ENCODE assay signal across 8 cellular contexts in genomic region chr16:67277999-67278772, GRCh38. TPM values are rescaled to one million over a fixed set of nuclear protein-coding genes. Genes with fewer than 3 reads are reported as not detected.
DNase-seq lines count a peak whose midpoint lies in the region; ATAC-seq and TF ChIP-seq lines count a peak whose summit lies in the region.

No MANE protein-coding gene starts in this region.

- H2AFZ ChIP-seq in SU-DHL-6 (ENCODE audit: low read depth, low read length, severe bottlenecking) = peak overlapping the region; percentile 78

- DNase-seq in activated CD4-positive, CD25-positive, alpha-beta regulatory T cell treated with anti-CD3 and anti-CD28 coated beads, Interleukin-2, amount 50 U/mL, for 72 hours = peak; percentile 38
- no peak for DNase-seq in activated CD4-positive, CD25-positive, alpha-beta regulatory T cell (lab: John Stamatoyannopoulos, UW)
- DNase-seq in fibroblast of villous mesenchyme (ENCODE audit: low read depth) (peak; percentile 67), gastrocnemius medialis (no peak), germinal center (ENCODE audit: low spot score) (no peak), mesenteric fat pad (ENCODE audit: low spot score) (no peak), NCI-H2227 treated with DMSO at 0.1 percent for 48 hours (lab: John Stamatoyannopoulos, UW) (no peak)

- no peaks in the 10 kb centered on the region for H3K9me2 ChIP-seq in SU-DHL-6 (replicated peaks; ENCODE audit: insufficient read depth, low read length)

- ATAC-seq in gastrocnemius medialis = no peak

- no peaks in the 10 kb centered on the region for H3K36me3 ChIP-seq in SU-DHL-6 (ENCODE audit: low read length)
- H3K36me3 ChIP-seq in gastrocnemius medialis = no peaks in the 10 kb centered on the region

- no peaks in the 10 kb centered on the region for H3K27me3 ChIP-seq in SU-DHL-6 (ENCODE audit: low read length)
- no peaks in the 10 kb centered on the region for H3K27me3 ChIP-seq in gastrocnemius medialis

- TF ChIP-seq CTCF in SU-DHL-6 (IDR thresholded peaks at IDR 0.05; ENCODE audit: insufficient read depth, low read length, poor library complexity, severe bottlenecking) = no peak
- no peak for TF ChIP-seq CTCF in fibroblast of villous mesenchyme (IDR thresholded peaks at IDR 0.05; ENCODE audit: insufficient read depth, low read depth, low read length)
- TF ChIP-seq CTCF in gastrocnemius medialis (IDR thresholded peaks at IDR 0.05 in 4 of 5, conservative IDR thresholded peaks at IDR 0.05 in 1 of 5) = no peak

- intact Hi-C loops in gastrocnemius medialis (cut with DNase I; ENCODE audit: low total_unique reads) = loop anchor here (5.0 kb wide), 1 partner anchor 139 kb away; the partner anchor contains the start of gene ZDHHC1

- no peak for TF ChIP-seq POLR2A in gastrocnemius medialis (IDR thresholded peaks at IDR 0.05)

- H3K9ac ChIP-seq in SU-DHL-6 (ENCODE audit: low read length) = peak overlapping the region; percentile 60

- no peaks in the 10 kb centered on the region for H4K20me1 ChIP-seq in SU-DHL-6 (ENCODE audit: low read depth, low read length)

- H3K4me2 ChIP-seq in SU-DHL-6 (ENCODE audit: low read depth, low read length, poor library complexity, severe bottlenecking) = peak overlapping the region; percentile 62

- in situ Hi-C loops in gastrocnemius medialis (cut with MboI; ENCODE audit: low sequenced_read_pairs in 4 of 4) = no loop called here

- no peaks in the 10 kb centered on the region for H3F3A ChIP-seq in SU-DHL-6 (ENCODE audit: insufficient read depth)

- H3K4me1 ChIP-seq in gastrocnemius medialis = no peaks in the 10 kb centered on the region

- no peaks in the 10 kb centered on the region for H3K9me3 ChIP-seq in SU-DHL-6 (ENCODE audit: insufficient read depth, low read length)
- no peaks in the 10 kb centered on the region for H3K9me3 ChIP-seq in gastrocnemius medialis

- peak overlapping the region; percentile 53 for H3K4me3 ChIP-seq in SU-DHL-6 (ENCODE audit: insufficient read depth, low read length, poor library complexity, severe bottlenecking)
- peak overlapping the region; percentile 69 for H3K4me3 ChIP-seq in fibroblast of villous mesenchyme (ENCODE audit: low read depth, low read length)
- peak overlapping the region; percentile 51 to 59 (median 54) for H3K4me3 ChIP-seq in gastrocnemius medialis

- H3K27ac ChIP-seq in SU-DHL-6 (ENCODE audit: low read depth, low read length) = no peak overlapping the region
- H3K27ac ChIP-seq in gastrocnemius medialis = peak overlapping the region in 3 of 4 donors; percentile 3 to 45 (median 35)

- H3K79me2 ChIP-seq in SU-DHL-6 (ENCODE audit: insufficient read depth, low read length) = no peaks in the 10 kb centered on the region

RNA-seq across cellular contexts. Expression of gene PLEKHG4, which starts 1.1 kb away (rescaled TPM):
- total RNA-seq in fibroblast of villous mesenchyme (18.1 and 19.6 TPM in 2 replicates), gastrocnemius medialis (10 to 100 TPM in 1 of 4 donors, 1 to 10 TPM in 3; 1.1 to 16.5 (median 2.6) TPM), mesenteric fat pad (4.0 TPM)

RNA-seq across cellular contexts. Expression of gene SLC9A5, which starts 29.4 kb away (rescaled TPM):
- total RNA-seq in fibroblast of villous mesenchyme (1.9 and 2.2 TPM in 2 replicates), gastrocnemius medialis (1 to 10 TPM in 3 of 4 donors, under 1 TPM in 1; 0.61 to 2.0 (median 1.2) TPM), mesenteric fat pad (0.55 TPM)

RNA-seq across cellular contexts. Expression of gene FHOD1, which starts 30.9 kb away (rescaled TPM):
- total RNA-seq in fibroblast of villous mesenchyme = 22.9 and 24.2 TPM in 2 replicates
- 10 to 100 TPM; 26.3 to 65.3 (median 52.4) TPM for total RNA-seq in gastrocnemius medialis
- 36.6 TPM for total RNA-seq in mesenteric fat pad

RNA-seq across cellular contexts. Expression of gene KCTD19, which starts 48.4 kb away (rescaled TPM):
- total RNA-seq in fibroblast of villous mesenchyme (under 0.01 TPM in 1 of 2 replicates, not detected in the other), gastrocnemius medialis (not detected), mesenteric fat pad (not detected)

RNA-seq across cellular contexts. Expression of gene LRRC36, which starts 48.4 kb away (rescaled TPM):
- not detected in 2 replicates for total RNA-seq in fibroblast of villous mesenchyme
- not detected for total RNA-seq in gastrocnemius medialis
- 0.22 TPM for total RNA-seq in mesenteric fat pad

Comparison
In these comparisons a context has a peak if more than half of its experiments do, and no peak if none do; other contexts are left out.
1. DNase-seq: peak in activated CD4-positive, CD25-positive, alpha-beta regulatory T cell treated with anti-CD3 and anti-CD28 coated beads, Interleukin-2, amount 50 U/mL, for 72 hours (single experiment) and fibroblast of villous mesenchyme (single experiment); none in activated CD4-positive, CD25-positive, alpha-beta regulatory T cell (0 of 4), gastrocnemius medialis (0 of 2), germinal center (single experiment), mesenteric fat pad (single experiment) and NCI-H2227 treated with DMSO at 0.1 percent for 48 hours (single experiment).
2. Peak in every context shown above with its lines, with median percentiles within 50 percentile points of each other: H3K4me3 ChIP-seq.